12 cellular contexts compared by ENCODE assay signal in genomic region chr2:174673876-174674275, GRCh38.
"Had no signal": no experiment of that assay in that cellular context is flagged by ENCODE, and none has a peak within 500 bp of the region (broad histone marks: within the 10 kb centered on the region; RNA-seq: fewer than 3 reads in every experiment).

No MANE protein-coding gene starts in this region.

- H3K4me3 Mint-ChIP-seq: activated naive CD4-positive, alpha-beta T cell treated with anti-CD3 and anti-CD28 coated beads for 36 hours; activated T-helper 17 cell treated with anti-CD3 and anti-CD28 coated beads, Interleukin-2, amount 50 U/mL, for 72 hours; T-helper 1 cell treated with Interleukin-12 subunit alpha and Interleukin-12 subunit beta and Interleukin-4 antibody, amounts not matched to agents 30 μg/mL and 1 μg/mL, for 36 hours had no signal

- H3K4me3 ChIP-seq: adrenal gland, body of pancreas, dorsolateral prefrontal cortex, esophagus muscularis mucosa, upper lobe of right lung had no signal

- H3K9me3 ChIP-seq: body of pancreas, esophagus muscularis mucosa, upper lobe of right lung had no signal

- H3K27ac ChIP-seq: adrenal gland, body of pancreas, esophagus muscularis mucosa, upper lobe of right lung had no signal

- H3K27me3 Mint-ChIP-seq: activated T-helper 17 cell treated with anti-CD3 and anti-CD28 coated beads, Interleukin-2, amount 50 U/mL, for 72 hours had no signal

- DNase-seq: activated CD4-positive, alpha-beta T cell treated with anti-CD3 and anti-CD28 coated beads for 4 hours; activated naive CD4-positive, alpha-beta T cell treated with anti-CD3 and anti-CD28 coated beads for 36 hours; adrenal gland; body of pancreas; dorsolateral prefrontal cortex; stimulated activated CD4-positive, alpha-beta T cell treated with anti-CD3 and anti-CD28 coated beads, Interleukin-12 subunit alpha, Interleukin-12 subunit beta, amount 100 ng/mL, for 4 hours; stimulated activated CD4-positive, alpha-beta T cell treated with anti-CD3 and anti-CD28 coated beads, Interleukin-2, amount 100 ng/mL, for 48 hours; stimulated activated naive CD4-positive, alpha-beta T cell treated with Interleukin-2 at 50 U/mL for 16 hours; upper lobe of right lung had no signal

- H3K27ac Mint-ChIP-seq: activated naive CD4-positive, alpha-beta T cell treated with anti-CD3 and anti-CD28 coated beads for 36 hours; activated T-helper 17 cell treated with anti-CD3 and anti-CD28 coated beads, Interleukin-2, amount 50 U/mL, for 72 hours; T-helper 1 cell treated with Interleukin-12 subunit alpha and Interleukin-12 subunit beta and Interleukin-4 antibody, amounts not matched to agents 30 μg/mL and 1 μg/mL, for 36 hours had no signal

- H3K36me3 ChIP-seq: adrenal gland, upper lobe of right lung had no signal

- H3K4me1 ChIP-seq: adrenal gland, upper lobe of right lung had no signal

- H3K27me3 ChIP-seq: adrenal gland, body of pancreas, dorsolateral prefrontal cortex, esophagus muscularis mucosa, upper lobe of right lung had no signal

- H3K9me3 Mint-ChIP-seq: activated T-helper 17 cell treated with anti-CD3 and anti-CD28 coated beads, Interleukin-2, amount 50 U/mL, for 72 hours had no signal
